In the genomic region with DNA sequence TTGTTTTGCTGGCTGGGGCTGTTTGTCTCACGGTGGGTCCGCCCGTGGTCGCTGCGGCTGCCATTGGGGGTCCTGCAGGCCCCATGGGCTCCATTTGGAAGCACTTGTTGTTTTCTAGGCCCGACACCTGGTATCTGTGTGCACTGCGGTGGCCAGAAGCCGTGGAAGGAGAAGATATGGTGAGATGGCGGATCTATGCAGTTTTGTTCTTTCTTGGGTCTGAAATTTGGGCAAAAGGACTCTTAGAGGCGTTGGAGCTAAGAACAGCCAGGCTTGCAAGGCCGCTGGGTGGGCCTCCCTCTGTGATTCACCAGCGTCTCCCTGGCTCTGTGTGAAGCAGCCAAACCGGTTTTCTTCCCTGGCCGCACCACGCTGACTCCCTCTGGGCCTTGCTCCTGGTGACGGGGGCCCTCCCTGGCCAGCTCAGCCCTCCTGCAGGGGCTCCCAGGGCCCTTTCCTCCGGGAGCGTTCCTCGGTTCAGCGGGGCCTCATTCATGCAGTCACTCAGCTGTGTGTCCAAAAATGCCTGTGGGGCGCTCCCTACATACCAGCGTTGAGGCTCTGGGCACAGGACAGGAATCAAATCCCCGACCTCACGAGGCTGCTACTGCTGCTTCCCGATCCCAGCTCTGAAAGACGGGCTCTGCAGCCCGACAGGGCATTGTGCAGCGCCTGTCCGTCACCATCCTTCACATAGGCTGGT, we compare ENCODE assay signal across 14 cellular contexts.
DNase-seq lines count a peak whose midpoint lies in the region; ATAC-seq and TF ChIP-seq lines count a peak whose summit lies in the region.
"Had no signal": no experiment of that assay in that cellular context is flagged by ENCODE, and none has a peak within 500 bp of the region (broad histone marks: within the 10 kb centered on the region; RNA-seq: fewer than 3 reads in every experiment).

No MANE protein-coding gene starts in this region.

- TF ChIP-seq CTCF in PC-3 (conservative IDR thresholded peaks at IDR 0.05; ENCODE audit: low read depth, low read length), result no peak

- BruUV-seq in PC-3 (replicated peaks; lab: Mats Ljungman, UMichigan), result no TSS peak

- POLR2A ChIA-PET in PC-3 (lab: Charles Lee; ENCODE audit: unreplicated experiment), result no interaction called here

- H3K27ac ChIP-seq in PC-3 (ENCODE audit: low read length), result peak overlapping the region; percentile 78
- H3K27ac ChIP-seq: heart right ventricle, parathyroid adenoma, vagina had no signal

- H3K36me3 ChIP-seq in PC-3 (ENCODE audit: low read depth, low read length), result no peaks in the 10 kb centered on the region
- H3K36me3 ChIP-seq: heart right ventricle, vagina had no signal

- peak overlapping the region; percentile 48; the same call in 1 of the 2 replicates for H3K9ac ChIP-seq in PC-3 (ENCODE audit: low read length)
- H3K9ac ChIP-seq: parathyroid adenoma had no signal

- no peaks in the 10 kb centered on the region for H3K79me2 ChIP-seq in PC-3 (ENCODE audit: low read length)
- H3K79me2 ChIP-seq: parathyroid adenoma had no signal

- intact Hi-C loops in PC-3 (cut with micrococcal nuclease) (loop anchor here (1.0 kb wide), 1 partner anchor 29 kb away; no protein-coding TSS in a partner anchor), posterior vena cava (cut with DNase I) (no loop called here)

- no peaks in the 10 kb centered on the region for H3K9me3 ChIP-seq in PC-3 (ENCODE audit: low read length)
- H3K9me3 ChIP-seq: vagina had no signal

- H2AFZ ChIP-seq in PC-3 (ENCODE audit: low read length), result peak overlapping the region; percentile 47; the same call in 1 of the 2 replicates
- H2AFZ ChIP-seq: parathyroid adenoma had no signal

- peak overlapping the region; percentile 73 for H3K4me2 ChIP-seq in PC-3 (ENCODE audit: low read length)

- CTCF ChIA-PET in PC-3 (lab: Charles Lee), result interaction anchor here (0.6 kb wide), 1 partner anchor 41 kb away, joined by 3 read pairs; no protein-coding TSS in a partner anchor

- no peaks in the 10 kb centered on the region for H3F3A ChIP-seq in PC-3 (ENCODE audit: low read length, unreplicated experiment)

- peaks cover 51% of the 10 kb centered on the region for H3K4me1 ChIP-seq in PC-3 (ENCODE audit: insufficient read depth, low read length)
- H3K4me1 ChIP-seq: heart right ventricle, parathyroid adenoma, vagina had no signal

- no peaks in the 10 kb centered on the region for H3K27me3 ChIP-seq in PC-3 (ENCODE audit: low read length)
- H3K27me3 ChIP-seq: vagina had no signal

- H4K20me1 ChIP-seq in PC-3 (ENCODE audit: low read length), result no peaks in the 10 kb centered on the region

- peak overlapping the region; percentile 34; the same call in 1 of the 2 replicates for H3K4me3 ChIP-seq in PC-3 (ENCODE audit: low read length)
- H3K4me3 ChIP-seq: GM12878, heart right ventricle, vagina had no signal

- ATAC-seq in PC-3 (peak; percentile 45), HG03196 (IDR thresholded peaks at IDR 0.05; ENCODE audit: unreplicated experiment) (no peak), GM19035 (IDR thresholded peaks at IDR 0.05; ENCODE audit: unreplicated experiment) (no peak)
- ATAC-seq: GM12878, heart right ventricle had no signal

- DNase-seq in DMS153 (lab: John Stamatoyannopoulos, UW), result peak; percentile 14
- DNase-seq in PC-3, result peak; percentile 88
- peak; percentile 54 for DNase-seq in iPS-NIHi7 (ENCODE audit: extremely low spot score)
- DNase-seq in posterior vena cava (ENCODE audit: low spot score), result peak; percentile 75
- DNase-seq in activated CD4-positive, CD25-positive, alpha-beta regulatory T cell treated with anti-CD3 and anti-CD28 coated beads, Interleukin-2, amount 50 U/mL, for 72 hours, result no peak
- no peak for DNase-seq in superior temporal gyrus (ENCODE audit: extremely low spot score)
- DNase-seq: heart right ventricle; stimulated activated CD4-positive, alpha-beta T cell treated with anti-CD3 and anti-CD28 coated beads, Interleukin-1b, Interleukin-23, amount 100 ng/mL, for 48 hours; stimulated activated CD8-positive, alpha-beta memory T cell treated with anti-CD3 and anti-CD28 coated beads, Interleukin-4, amount 100 ng/mL, for 48 hours had no signal

- H3K9me2 ChIP-seq in PC-3 (replicated peaks; ENCODE audit: low read length), result no peaks in the 10 kb centered on the region

Comparison
In these comparisons a context has a peak if more than half of its experiments do, and no peak if none do; other contexts are left out.
1. DNase-seq: peak in DMS153 (single experiment), PC-3 (single experiment), iPS-NIHi7 (single experiment) and posterior vena cava (single experiment); none in activated CD4-positive, CD25-positive, alpha-beta regulatory T cell treated with anti-CD3 and anti-CD28 coated beads, Interleukin-2, amount 50 U/mL, for 72 hours (single experiment) and superior temporal gyrus (single experiment).